Comparison of ENCODE assay signal across 8 cellular contexts in the genomic region with DNA sequence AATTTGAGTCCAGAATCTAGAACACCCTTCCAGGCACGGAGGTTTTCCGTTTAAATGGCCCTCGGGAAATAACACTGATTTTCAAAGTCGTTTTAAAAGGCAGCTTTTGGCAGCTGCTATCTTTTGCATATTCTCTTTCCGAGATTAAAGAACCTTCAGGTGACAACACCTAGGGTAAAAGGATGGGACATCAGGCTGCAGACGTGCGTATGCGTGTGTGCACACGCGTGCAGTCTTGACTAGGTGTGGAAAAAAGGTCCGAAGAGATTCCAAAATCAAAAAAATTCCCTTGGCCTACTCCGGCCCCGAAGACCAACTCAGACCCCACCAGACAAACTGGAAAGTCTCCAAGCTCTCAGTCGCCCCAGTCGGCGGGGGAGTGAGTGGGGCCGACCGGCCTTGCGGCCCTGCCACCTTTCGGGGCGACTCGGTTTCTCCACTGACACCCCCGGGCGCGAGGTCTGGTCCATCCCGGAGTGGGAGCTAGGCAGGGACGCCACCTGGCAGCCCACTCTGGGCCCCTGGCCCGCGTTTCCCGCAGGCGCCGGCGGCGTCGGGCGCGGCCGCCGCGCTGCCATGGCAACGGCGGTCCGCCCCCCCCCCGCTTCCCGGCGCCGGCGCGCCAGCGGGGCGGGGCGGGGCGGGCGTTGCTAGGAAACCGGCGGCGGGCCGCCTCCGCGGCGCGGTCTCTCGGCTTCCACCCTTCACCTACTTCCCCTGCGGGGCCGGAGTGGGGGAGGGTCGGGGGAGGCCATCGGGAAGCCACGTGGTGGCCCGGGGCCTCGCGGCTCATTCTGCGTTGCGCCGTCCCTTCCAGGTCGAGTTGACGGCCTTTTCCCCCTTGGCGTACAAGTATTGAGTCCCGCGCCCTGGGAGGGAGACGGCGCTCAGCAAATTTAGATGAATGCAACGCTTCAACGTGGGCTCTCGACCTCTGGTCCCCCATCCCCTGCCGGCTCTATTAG.
DNase-seq lines count a peak whose midpoint lies in the region; ATAC-seq and TF ChIP-seq lines count a peak whose summit lies in the region.

No MANE protein-coding gene starts in this region.

- H3K4me1 Mint-ChIP-seq in T-helper 17 cell = peaks cover 4% of the 10 kb centered on the region

- CTCF ChIA-PET in HCT116 (lab: Charles Lee) = no interaction called here

- peak overlapping the region; percentile 75 for H3K4me2 ChIP-seq in HCT116 (ENCODE audit: low read length)

- H3K36me3 Mint-ChIP-seq in T-helper 17 cell (ENCODE audit: low read depth) = no peaks in the 10 kb centered on the region

- H4K20me1 ChIP-seq in HCT116 (ENCODE audit: insufficient read depth) = no peaks in the 10 kb centered on the region

- peak overlapping the region; percentile 99 for H2AFZ ChIP-seq in HCT116 (ENCODE audit: low read depth, low read length, poor library complexity, severe bottlenecking)

- POLR2A ChIA-PET in HCT116 (lab: Charles Lee) = no interaction called here

- peak overlapping the region; percentile 82 for H3K27ac Mint-ChIP-seq in T-helper 17 cell

- H3K4me1 ChIP-seq in HCT116 (ENCODE audit: control insufficient read depth in 1 of 2, insufficient read depth in 2 of 2, low read length in 2 of 2) (peaks cover 13 to 16% of the 10 kb centered on the region in 2 experiments), ascending aorta (peaks cover 0 to 12% of the 10 kb centered on the region in 2 donors), rectal smooth muscle tissue (ENCODE audit: control insufficient read depth, insufficient read depth, low read length) (peaks cover 10% of the 10 kb centered on the region), uterus (peaks cover 0 to 6% of the 10 kb centered on the region in 2 donors)

- H3K9me3 ChIP-seq in HCT116 (ENCODE audit: control insufficient read depth in 1 of 2, insufficient read depth in 1 of 2, low read depth in 1 of 2, low read length in 2 of 2) = no peaks in the 10 kb centered on the region
- H3K9me3 ChIP-seq in T-helper 17 cell (ENCODE audit: control insufficient read depth, low read length, poor library complexity, severe bottlenecking) = no peaks in the 10 kb centered on the region
- H3K9me3 ChIP-seq in ascending aorta = no peaks in the 10 kb centered on the region
- H3K9me3 ChIP-seq in uterus = no peaks in the 10 kb centered on the region

- H3K9ac ChIP-seq in HCT116 (ENCODE audit: low read length) (peak overlapping the region; percentile 31), rectal smooth muscle tissue (ENCODE audit: low read length) (peak overlapping the region; percentile 32)

- H3K27ac ChIP-seq in HCT116 (ENCODE audit: low read depth, low read length) (peak overlapping the region; percentile 18; the same call in 1 of the 2 replicates), ascending aorta (peak overlapping the region; percentile 61 to 71), rectal smooth muscle tissue (ENCODE audit: low read depth, low read length) (peak overlapping the region; percentile 74), uterus (peak overlapping the region; percentile 60 to 74)

- DNase-seq in EH (ENCODE audit: low read depth) = peak; percentile 84
- DNase-seq in HCT116 (ENCODE audit: low read depth, low spot score) = peak; percentile 2
- DNase-seq in NB4 (ENCODE audit: low read depth) = peak; percentile 71
- peak; percentile 70 to 85 (median 82) for DNase-seq in T-helper 17 cell
- DNase-seq in ascending aorta (ENCODE audit: low spot score in 2 of 2) = peak; percentile 49 to 92
- peak; percentile 83 for DNase-seq in hepatic stellate cell (ENCODE audit: low spot score)
- DNase-seq in uterus = peak; percentile 80 to 83

- peak overlapping the region; percentile 88 for H3K4me3 Mint-ChIP-seq in T-helper 17 cell

- BruUV-seq in HCT116 (replicated peaks; lab: Mats Ljungman, UMichigan) = no TSS peak

- H3K27me3 ChIP-seq in HCT116 (ENCODE audit: insufficient read depth, low read length) = no peaks in the 10 kb centered on the region
- no peaks in the 10 kb centered on the region for H3K27me3 ChIP-seq in ascending aorta
- H3K27me3 ChIP-seq in rectal smooth muscle tissue (ENCODE audit: control insufficient read depth, insufficient read depth, low read length) = no peaks in the 10 kb centered on the region
- H3K27me3 ChIP-seq in uterus = no peaks in the 10 kb centered on the region

- H3K79me2 ChIP-seq in HCT116 (ENCODE audit: insufficient read depth, low read length) = no peaks in the 10 kb centered on the region

- RAD21 ChIA-PET in HCT116 (lab: Charles Lee; ENCODE audit: low non-redundant PET in 1 of 2, low total read pairs in 2 of 2, uncharacterized antibody in 2 of 2, unreplicated experiment in 2 of 2) = no interaction called here

- ATAC-seq in HCT116 (peak; percentile 91), T-helper 17 cell (peak; percentile 94)

- H3K27me3 Mint-ChIP-seq in T-helper 17 cell = no peaks in the 10 kb centered on the region

- TF ChIP-seq POLR2A in HCT116 (IDR thresholded peaks at IDR 0.05; ENCODE audit: borderline replicate concordance, extremely low read depth, insufficient read depth, insufficient read length) (no peak), NB4 (IDR thresholded peaks at IDR 0.05; ENCODE audit: extremely low read depth, insufficient read length) (no peak), uterus (IDR thresholded peaks at IDR 0.05) (peak in 1 of 2 donors; percentile 29)

- no peak for TF ChIP-seq RAD21 in HCT116 (IDR thresholded peaks at IDR 0.05; ENCODE audit: low read depth)

- intact Hi-C loops in HCT116 (cut with micrococcal nuclease) = no loop called here
- intact Hi-C loops in ascending aorta (cut with DNase I) = loop anchor here (2.0 to 5.0 kb wide), 6 partner anchors 83 to 661 kb away; a partner anchor contains a TSS
- intact Hi-C loops in uterus (cut with DNase I; ENCODE audit: low total_unique reads) = no loop called here

- no peaks in the 10 kb centered on the region for H3K9me2 ChIP-seq in HCT116 (ENCODE audit: insufficient read depth)

- TF ChIP-seq CTCF in HCT116 (IDR thresholded peaks at IDR 0.05 in 2 of 3, conservative IDR thresholded peaks at IDR 0.05 in 1 of 3; ENCODE audit: borderline replicate concordance in 1 of 3, insufficient read depth in 1 of 3, low read depth in 2 of 3, low read length in 2 of 3) (no peak), NB4 (IDR thresholded peaks at IDR 0.05; ENCODE audit: low read depth, low read length) (no peak), ascending aorta (IDR thresholded peaks at IDR 0.05) (no peak), uterus (IDR thresholded peaks at IDR 0.05) (no peak)

- H3K36me3 ChIP-seq in HCT116 (ENCODE audit: control insufficient read depth in 1 of 2, insufficient read depth in 2 of 2, low read length in 2 of 2) = no peaks in the 10 kb centered on the region
- H3K36me3 ChIP-seq in ascending aorta = no peaks in the 10 kb centered on the region
- H3K36me3 ChIP-seq in rectal smooth muscle tissue (ENCODE audit: control insufficient read depth, insufficient read depth, low read length) = no peaks in the 10 kb centered on the region
- H3K36me3 ChIP-seq in uterus = no peaks in the 10 kb centered on the region

- peak overlapping the region; percentile 27 to 47 for H3K4me3 ChIP-seq in HCT116 (replicated peaks in 1 of 2; ENCODE audit: low read depth in 1 of 2, low read length in 2 of 2)
- H3K4me3 ChIP-seq in NB4 (ENCODE audit: low read depth, low read length) = no peak overlapping the region
- H3K4me3 ChIP-seq in ascending aorta = peak overlapping the region; percentile 55 to 76
- H3K4me3 ChIP-seq in rectal smooth muscle tissue (ENCODE audit: low read length) = peak overlapping the region; percentile 66
- peak overlapping the region; percentile 45 to 55 for H3K4me3 ChIP-seq in uterus

TF ChIP-seq in HCT116, 20 proteins besides CTCF, POLR2A, EP300 and RAD21:
- TF ChIP-seq ZFX (IDR thresholded peaks at IDR 0.05) (no peak; the same call in 1 of the 2 replicates), EGR1 (IDR thresholded peaks at IDR 0.05; ENCODE audit: low read depth) (no peak)

Comparison
In these comparisons a context has a peak if more than half of its experiments do, and no peak if none do; other contexts are left out.
1. DNase-seq: peak in every context shown above with its lines; median percentile 84 in EH; 83 in hepatic stellate cell; 82 in T-helper 17 cell; 82 in uterus; 71 in NB4; 70 in ascending aorta; 2 in HCT116.
2. H3K27ac ChIP-seq: peak in every context shown above with its lines; median percentile 74 in rectal smooth muscle tissue; 67 in uterus; 66 in ascending aorta; 18 in HCT116.